Comparison of ENCODE assay signal across 2 cellular contexts in the genomic region with DNA sequence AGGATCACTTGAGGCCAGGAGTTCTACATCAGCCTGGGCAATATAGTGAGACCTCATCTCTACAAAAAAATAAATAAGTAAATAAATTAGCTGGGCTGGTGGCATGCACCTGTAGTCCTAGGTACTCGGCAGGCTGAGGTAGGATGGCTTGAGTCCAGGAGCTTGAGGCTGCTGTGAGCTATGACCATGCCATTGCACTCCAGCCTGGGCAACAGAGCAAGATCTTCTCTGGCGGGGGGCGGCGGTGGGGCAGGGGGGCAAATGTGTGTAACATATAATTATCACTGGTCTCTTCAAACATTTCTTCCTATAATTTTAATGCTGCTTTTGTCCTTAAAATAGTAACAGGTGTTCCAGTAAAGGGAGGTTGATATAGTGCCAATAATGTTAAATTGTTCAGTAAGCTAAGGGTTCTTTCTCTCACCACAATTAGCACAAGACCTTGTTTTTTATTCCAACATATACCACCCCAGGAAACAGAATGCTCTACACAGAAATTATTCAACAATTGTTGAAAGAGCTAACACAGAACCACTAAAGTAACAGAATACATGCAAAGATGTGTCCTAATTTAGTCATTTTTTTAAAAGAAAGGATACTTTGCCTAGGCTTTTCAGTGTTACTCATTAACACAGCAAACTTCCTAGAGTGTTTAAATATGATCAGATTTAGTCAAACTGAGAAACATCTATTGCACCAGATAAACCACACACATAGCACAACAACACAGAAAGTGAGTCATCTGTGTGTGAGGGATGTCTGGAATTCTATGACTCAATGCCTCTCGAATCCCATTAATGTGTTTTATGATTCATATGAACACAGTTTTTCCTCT.
TF ChIP-seq lines count a peak whose summit lies in the region.

No MANE protein-coding gene starts in this region.

TF ChIP-seq in A549, 52 proteins besides CTCF, POLR2A, EP300 and RAD21 (continued from another document and continues in another):
- TF ChIP-seq ZC3H11A (IDR thresholded peaks at IDR 0.05): no peak
- TF ChIP-seq NPAS2 (CRISPR knock-in tag; IDR thresholded peaks at IDR 0.05; ENCODE audit: borderline replicate concordance): no peak
- peak; percentile 54; the same call in 2 of the 3 replicates for TF ChIP-seq SMC3 (IDR thresholded peaks at IDR 0.05)
- TF ChIP-seq RARB (CRISPR knock-in tag; IDR thresholded peaks at IDR 0.05): no peak
- TF ChIP-seq RCOR1 (IDR thresholded peaks at IDR 0.05; ENCODE audit: low read depth, low read length): no peak
- no peak for TF ChIP-seq MAFK (IDR thresholded peaks at IDR 0.05; ENCODE audit: partially characterized antibody)
- TF ChIP-seq ESRRA (IDR thresholded peaks at IDR 0.05; ENCODE audit: borderline replicate concordance, low read length): no peak
- no peak for TF ChIP-seq HEYL (CRISPR knock-in tag; IDR thresholded peaks at IDR 0.05)
- TF ChIP-seq, protein P1, sequence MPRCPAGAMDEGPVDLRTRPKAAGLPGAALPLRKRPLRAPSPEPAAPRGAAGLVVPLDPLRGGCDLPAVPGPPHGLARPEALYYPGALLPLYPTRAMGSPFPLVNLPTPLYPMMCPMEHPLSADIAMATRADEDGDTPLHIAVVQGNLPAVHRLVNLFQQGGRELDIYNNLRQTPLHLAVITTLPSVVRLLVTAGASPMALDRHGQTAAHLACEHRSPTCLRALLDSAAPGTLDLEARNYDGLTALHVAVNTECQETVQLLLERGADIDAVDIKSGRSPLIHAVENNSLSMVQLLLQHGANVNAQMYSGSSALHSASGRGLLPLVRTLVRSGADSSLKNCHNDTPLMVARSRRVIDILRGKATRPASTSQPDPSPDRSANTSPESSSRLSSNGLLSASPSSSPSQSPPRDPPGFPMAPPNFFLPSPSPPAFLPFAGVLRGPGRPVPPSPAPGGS (IDR thresholded peaks at IDR 0.05): peak; percentile 97
- TF ChIP-seq BHLHE40 (IDR thresholded peaks at IDR 0.05; ENCODE audit: low read depth, low read length): no peak
- TF ChIP-seq ZFP36 (IDR thresholded peaks at IDR 0.05; ENCODE audit: borderline replicate concordance, partially characterized antibody): no peak
- no peak for TF ChIP-seq FOSB (CRISPR knock-in tag; IDR thresholded peaks at IDR 0.05)
- no peak for TF ChIP-seq MYC (IDR thresholded peaks at IDR 0.05; ENCODE audit: borderline replicate concordance, low read length)
- no peak for TF ChIP-seq KDM1A (IDR thresholded peaks at IDR 0.05; ENCODE audit: low read depth)
- TF ChIP-seq FOXS1 (CRISPR knock-in tag; IDR thresholded peaks at IDR 0.05): no peak
- no peak for TF ChIP-seq ZSCAN20 (CRISPR knock-in tag; IDR thresholded peaks at IDR 0.05)
- no peak for TF ChIP-seq KDM5A (IDR thresholded peaks at IDR 0.05)
- no peak for TF ChIP-seq NR3C1 (IDR thresholded peaks at IDR 0.05)
- TF ChIP-seq, protein P2, sequence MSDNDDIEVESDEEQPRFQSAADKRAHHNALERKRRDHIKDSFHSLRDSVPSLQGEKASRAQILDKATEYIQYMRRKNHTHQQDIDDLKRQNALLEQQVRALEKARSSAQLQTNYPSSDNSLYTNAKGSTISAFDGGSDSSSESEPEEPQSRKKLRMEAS (IDR thresholded peaks at IDR 0.05): peak; percentile 80
- peak; percentile 98 to 99 for TF ChIP-seq JUN (IDR thresholded peaks at IDR 0.05)
- TF ChIP-seq CEBPB (IDR thresholded peaks at IDR 0.05): peak; percentile 99
- peak; percentile 100 for TF ChIP-seq FOSL2 (IDR thresholded peaks at IDR 0.05)
- TF ChIP-seq FOSL2 (CRISPR knock-in tag; IDR thresholded peaks at IDR 0.05): peak; percentile 100
- no peak for TF ChIP-seq RFX5 (IDR thresholded peaks at IDR 0.05)
- TF ChIP-seq, protein P3, sequence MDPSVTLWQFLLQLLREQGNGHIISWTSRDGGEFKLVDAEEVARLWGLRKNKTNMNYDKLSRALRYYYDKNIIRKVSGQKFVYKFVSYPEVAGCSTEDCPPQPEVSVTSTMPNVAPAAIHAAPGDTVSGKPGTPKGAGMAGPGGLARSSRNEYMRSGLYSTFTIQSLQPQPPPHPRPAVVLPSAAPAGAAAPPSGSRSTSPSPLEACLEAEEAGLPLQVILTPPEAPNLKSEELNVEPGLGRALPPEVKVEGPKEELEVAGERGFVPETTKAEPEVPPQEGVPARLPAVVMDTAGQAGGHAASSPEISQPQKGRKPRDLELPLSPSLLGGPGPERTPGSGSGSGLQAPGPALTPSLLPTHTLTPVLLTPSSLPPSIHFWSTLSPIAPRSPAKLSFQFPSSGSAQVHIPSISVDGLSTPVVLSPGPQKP (IDR thresholded peaks at IDR 0.05; ENCODE audit: low read depth, low read length): no peak
- TF ChIP-seq, protein P4, sequence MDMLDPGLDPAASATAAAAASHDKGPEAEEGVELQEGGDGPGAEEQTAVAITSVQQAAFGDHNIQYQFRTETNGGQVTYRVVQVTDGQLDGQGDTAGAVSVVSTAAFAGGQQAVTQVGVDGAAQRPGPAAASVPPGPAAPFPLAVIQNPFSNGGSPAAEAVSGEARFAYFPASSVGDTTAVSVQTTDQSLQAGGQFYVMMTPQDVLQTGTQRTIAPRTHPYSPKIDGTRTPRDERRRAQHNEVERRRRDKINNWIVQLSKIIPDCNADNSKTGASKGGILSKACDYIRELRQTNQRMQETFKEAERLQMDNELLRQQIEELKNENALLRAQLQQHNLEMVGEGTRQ (IDR thresholded peaks at IDR 0.05): no peak
- TF ChIP-seq EHF (CRISPR knock-in tag; IDR thresholded peaks at IDR 0.05): no peak
- peak; percentile 100 for TF ChIP-seq JUNB (IDR thresholded peaks at IDR 0.05)
- no peak for TF ChIP-seq HOXA7 (CRISPR knock-in tag; IDR thresholded peaks at IDR 0.05)
- TF ChIP-seq HDAC2 (IDR thresholded peaks at IDR 0.05): no peak
- TF ChIP-seq ZNF302 (CRISPR knock-in tag; IDR thresholded peaks at IDR 0.05): no peak
- TF ChIP-seq, protein P5, sequence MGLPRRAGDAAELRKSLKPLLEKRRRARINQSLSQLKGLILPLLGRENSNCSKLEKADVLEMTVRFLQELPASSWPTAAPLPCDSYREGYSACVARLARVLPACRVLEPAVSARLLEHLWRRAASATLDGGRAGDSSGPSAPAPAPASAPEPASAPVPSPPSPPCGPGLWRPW (IDR thresholded peaks at IDR 0.05): peak; percentile 94
- TF ChIP-seq, protein P6, sequence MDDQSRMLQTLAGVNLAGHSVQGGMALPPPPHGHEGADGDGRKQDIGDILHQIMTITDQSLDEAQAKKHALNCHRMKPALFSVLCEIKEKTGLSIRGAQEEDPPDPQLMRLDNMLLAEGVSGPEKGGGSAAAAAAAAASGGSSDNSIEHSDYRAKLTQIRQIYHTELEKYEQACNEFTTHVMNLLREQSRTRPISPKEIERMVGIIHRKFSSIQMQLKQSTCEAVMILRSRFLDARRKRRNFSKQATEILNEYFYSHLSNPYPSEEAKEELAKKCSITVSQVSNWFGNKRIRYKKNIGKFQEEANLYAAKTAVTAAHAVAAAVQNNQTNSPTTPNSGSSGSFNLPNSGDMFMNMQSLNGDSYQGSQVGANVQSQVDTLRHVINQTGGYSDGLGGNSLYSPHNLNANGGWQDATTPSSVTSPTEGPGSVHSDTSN (IDR thresholded peaks at IDR 0.05): 0 out of 2 replicates have a peak, but pooled peaks have one; percentile 37
- TF ChIP-seq MAZ (IDR thresholded peaks at IDR 0.05; ENCODE audit: borderline replicate concordance, low read depth, low read length): no peak

TF ChIP-seq in endothelial cell of umbilical vein, 7 proteins besides CTCF, POLR2A, EP300 and RAD21 (continued from another document):
- TF ChIP-seq FOS (IDR thresholded peaks at IDR 0.05; ENCODE audit: borderline replicate concordance, insufficient read depth, low read length) (peak; percentile 99), POLR2AphosphoS5 (IDR thresholded peaks at IDR 0.05; ENCODE audit: insufficient read depth, low read depth, low read length) (no peak)
